ENCODE assay signal across 16 cellular contexts in the genomic region with DNA sequence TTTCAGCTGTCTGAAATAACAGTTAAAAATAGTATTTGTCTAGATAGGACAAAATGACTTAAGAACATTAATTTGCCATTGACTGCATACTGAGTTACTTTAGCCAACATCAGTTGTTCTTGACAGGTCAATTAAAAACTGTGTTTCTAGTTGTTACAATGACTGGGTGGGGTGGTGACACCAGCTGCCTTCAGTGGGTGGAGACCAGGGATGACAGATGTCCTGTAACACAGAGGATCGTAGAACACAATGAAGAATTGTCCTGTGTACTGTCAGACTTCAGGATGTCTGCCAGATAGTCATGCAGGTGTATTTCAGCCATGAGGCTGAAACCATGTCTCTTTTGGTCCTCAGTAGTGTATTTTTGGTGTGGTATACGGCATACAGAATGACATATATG.
"Had no signal": no experiment of that assay in that cellular context is flagged by ENCODE, and none has a peak within 500 bp of the region (broad histone marks: within the 10 kb centered on the region; RNA-seq: fewer than 3 reads in every experiment).

No MANE protein-coding gene starts in this region.

- H3K27ac ChIP-seq: adrenal gland, foreskin keratinocyte, ovary, sigmoid colon had no signal

- H3K36me3 Mint-ChIP-seq: natural killer cell had no signal

- H3K36me3 ChIP-seq: adrenal gland, ovary had no signal

- H3K27me3 ChIP-seq: adrenal gland, foreskin keratinocyte, ovary, sigmoid colon had no signal

- H3K9me3 ChIP-seq: adrenal gland, ovary, sigmoid colon had no signal

- ATAC-seq: activated naive CD4-positive, alpha-beta T cell treated with anti-CD3 and anti-CD28 coated beads, Interleukin-2, amount 50 U/mL, for 72 hours; effector memory CD8-positive, alpha-beta T cell; foreskin keratinocyte; stimulated activated naive B cell treated with anti-CD40 and anti-IgM and Interleukin-4, amounts not matched to agents 10 μg/mL and 1 μg/mL and 100 μg/mL, for 72 hours had no signal

- H3K4me3 ChIP-seq: adrenal gland, ovary, sigmoid colon had no signal

- DNase-seq: activated CD4-positive, alpha-beta T cell treated with anti-CD3 and anti-CD28 coated beads, Interleukin-2, amount 50 U/mL, for 4 hours; activated gamma-delta T cell; adrenal gland; effector memory CD8-positive, alpha-beta T cell; foreskin keratinocyte; head of caudate nucleus; mesenchymal stem cell; natural killer cell; ovary; sigmoid colon; stimulated activated naive B cell treated with anti-CD40 and anti-IgM and Interleukin-4, amounts not matched to agents 10 μg/mL and 1 μg/mL and 100 μg/mL, for 72 hours; SW 1271 had no signal

- H3K4me3 Mint-ChIP-seq: effector memory CD8-positive, alpha-beta T cell; natural killer cell; stimulated activated naive B cell treated with anti-CD40 and anti-IgM and Interleukin-4, amounts not matched to agents 10 μg/mL and 1 μg/mL and 100 μg/mL, for 72 hours; T-helper 2 cell treated with Interferon-gamma antibody and Interleukin-4, amounts not matched to agents 5 μg/mL and 100 μg/mL, for 36 hours had no signal

- H3K9me3 Mint-ChIP-seq: activated naive CD4-positive, alpha-beta T cell treated with anti-CD3 and anti-CD28 coated beads, Interleukin-2, amount 50 U/mL, for 72 hours; effector memory CD8-positive, alpha-beta T cell; natural killer cell; stimulated activated naive B cell treated with anti-CD40 and anti-IgM and Interleukin-4, amounts not matched to agents 10 μg/mL and 1 μg/mL and 100 μg/mL, for 72 hours had no signal

- FAIRE-seq: astrocyte, TTC549 had no signal

- H3K27ac Mint-ChIP-seq: activated naive CD4-positive, alpha-beta T cell treated with anti-CD3 and anti-CD28 coated beads, Interleukin-2, amount 50 U/mL, for 72 hours; natural killer cell; stimulated activated naive B cell treated with anti-CD40 and anti-IgM and Interleukin-4, amounts not matched to agents 10 μg/mL and 1 μg/mL and 100 μg/mL, for 72 hours; T-helper 2 cell treated with Interferon-gamma antibody and Interleukin-4, amounts not matched to agents 5 μg/mL and 100 μg/mL, for 36 hours had no signal

- H3K27me3 Mint-ChIP-seq: effector memory CD8-positive, alpha-beta T cell; stimulated activated naive B cell treated with anti-CD40 and anti-IgM and Interleukin-4, amounts not matched to agents 10 μg/mL and 1 μg/mL and 100 μg/mL, for 72 hours had no signal
